16 cellular contexts compared by ENCODE assay signal in genomic region chr11:70510106-70510505, GRCh38.
"Had no signal": no experiment of that assay in that cellular context is flagged by ENCODE, and none has a peak within 500 bp of the region (broad histone marks: within the 10 kb centered on the region; RNA-seq: fewer than 3 reads in every experiment).

No MANE protein-coding gene starts in this region.

- H3K36me3 ChIP-seq: colonic mucosa, thoracic aorta, transverse colon had no signal

- H3K27ac ChIP-seq: colonic mucosa, foreskin keratinocyte, hepatocyte, thoracic aorta, transverse colon had no signal

- DNase-seq: colonic mucosa; dermis blood vessel endothelial cell; foreskin keratinocyte; mammary epithelial cell; naive thymus-derived CD4-positive, alpha-beta T cell; nephron progenitor cell; stimulated activated CD4-positive, alpha-beta T cell treated with anti-CD3 and anti-CD28 coated beads, Interleukin-2, amount 100 ng/mL, for 24 hours; stimulated activated CD4-positive, alpha-beta T cell treated with anti-CD3 and anti-CD28 coated beads, Interleukin-4, amount 100 ng/mL, for 4 hours; stimulated activated naive B cell treated with anti-CD40 and anti-IgM and Interleukin-4, amounts not matched to agents 10 μg/mL and 1 μg/mL and 100 μg/mL, for 72 hours; stimulated activated naive CD8-positive, alpha-beta T cell treated with anti-CD3 and anti-CD28 coated beads, Interleukin-15, amount 100 ng/mL, for 72 hours; substantia nigra; transverse colon had no signal

- H3K4me1 ChIP-seq: colonic mucosa, foreskin keratinocyte, transverse colon had no signal

- H3K4me1 Mint-ChIP-seq: central memory CD8-positive, alpha-beta T cell; naive thymus-derived CD4-positive, alpha-beta T cell; stimulated activated naive B cell treated with anti-CD40 and anti-IgM and Interleukin-4, amounts not matched to agents 10 μg/mL and 1 μg/mL and 100 μg/mL, for 72 hours; stimulated activated naive CD8-positive, alpha-beta T cell treated with anti-CD3 and anti-CD28 coated beads, Interleukin-15, amount 100 ng/mL, for 72 hours had no signal

- H3K36me3 Mint-ChIP-seq: stimulated activated naive B cell treated with anti-CD40 and anti-IgM and Interleukin-4, amounts not matched to agents 10 μg/mL and 1 μg/mL and 100 μg/mL, for 72 hours had no signal

- H3K4me3 Mint-ChIP-seq: central memory CD8-positive, alpha-beta T cell; naive thymus-derived CD4-positive, alpha-beta T cell; nephron progenitor cell; stimulated activated naive B cell treated with anti-CD40 and anti-IgM and Interleukin-4, amounts not matched to agents 10 μg/mL and 1 μg/mL and 100 μg/mL, for 72 hours; stimulated activated naive CD8-positive, alpha-beta T cell treated with anti-CD3 and anti-CD28 coated beads, Interleukin-15, amount 100 ng/mL, for 72 hours had no signal

- H3K4me2 ChIP-seq: hepatocyte had no signal

- H3K4me3 ChIP-seq: colonic mucosa, hepatocyte, thoracic aorta, transverse colon had no signal

- H3K79me2 ChIP-seq: hepatocyte had no signal

- H3K9me3 ChIP-seq: colonic mucosa had no signal

- H2AFZ ChIP-seq: hepatocyte had no signal

- H3K27me3 ChIP-seq: colonic mucosa, foreskin keratinocyte, hepatocyte, transverse colon had no signal

- ATAC-seq: foreskin keratinocyte; naive thymus-derived CD4-positive, alpha-beta T cell; sciatic nerve; stimulated activated naive B cell treated with anti-CD40 and anti-IgM and Interleukin-4, amounts not matched to agents 10 μg/mL and 1 μg/mL and 100 μg/mL, for 72 hours; stimulated activated naive CD8-positive, alpha-beta T cell treated with anti-CD3 and anti-CD28 coated beads, Interleukin-15, amount 100 ng/mL, for 72 hours had no signal

- H3K27ac Mint-ChIP-seq: naive thymus-derived CD4-positive, alpha-beta T cell; nephron progenitor cell; stimulated activated naive B cell treated with anti-CD40 and anti-IgM and Interleukin-4, amounts not matched to agents 10 μg/mL and 1 μg/mL and 100 μg/mL, for 72 hours; stimulated activated naive CD8-positive, alpha-beta T cell treated with anti-CD3 and anti-CD28 coated beads, Interleukin-15, amount 100 ng/mL, for 72 hours had no signal
